In genomic region chr5:145797336-145797735, GRCh38 we compare ENCODE assay signal across 2 cellular contexts.
TF ChIP-seq lines count a peak whose summit lies in the region.

No MANE protein-coding gene starts in this region.

TF ChIP-seq in HCT116, 20 proteins besides CTCF, POLR2A, EP300 and RAD21:
- no peak for TF ChIP-seq SP1 (IDR thresholded peaks at IDR 0.05; ENCODE audit: low read depth)

TF ChIP-seq in H1, 55 proteins besides CTCF, POLR2A, EP300 and RAD21:
- TF ChIP-seq JUND (IDR thresholded peaks at IDR 0.05; ENCODE audit: low read length) = 0 out of 2 replicates have a peak, but pooled peaks have one; percentile 10
- no peak for TF ChIP-seq TCF12 (IDR thresholded peaks at IDR 0.05; ENCODE audit: low read depth, low read length)
- no peak for TF ChIP-seq TAF7 (optimal IDR thresholded peaks at IDR 0.05; ENCODE audit: borderline replicate concordance, low read depth, low read length)
- TF ChIP-seq TBP (IDR thresholded peaks at IDR 0.05; ENCODE audit: low read depth, low read length) = no peak
- no peak for TF ChIP-seq SP2 (IDR thresholded peaks at IDR 0.05; ENCODE audit: low read length)
